ENCODE assay signal across 8 cellular contexts in the genomic region with DNA sequence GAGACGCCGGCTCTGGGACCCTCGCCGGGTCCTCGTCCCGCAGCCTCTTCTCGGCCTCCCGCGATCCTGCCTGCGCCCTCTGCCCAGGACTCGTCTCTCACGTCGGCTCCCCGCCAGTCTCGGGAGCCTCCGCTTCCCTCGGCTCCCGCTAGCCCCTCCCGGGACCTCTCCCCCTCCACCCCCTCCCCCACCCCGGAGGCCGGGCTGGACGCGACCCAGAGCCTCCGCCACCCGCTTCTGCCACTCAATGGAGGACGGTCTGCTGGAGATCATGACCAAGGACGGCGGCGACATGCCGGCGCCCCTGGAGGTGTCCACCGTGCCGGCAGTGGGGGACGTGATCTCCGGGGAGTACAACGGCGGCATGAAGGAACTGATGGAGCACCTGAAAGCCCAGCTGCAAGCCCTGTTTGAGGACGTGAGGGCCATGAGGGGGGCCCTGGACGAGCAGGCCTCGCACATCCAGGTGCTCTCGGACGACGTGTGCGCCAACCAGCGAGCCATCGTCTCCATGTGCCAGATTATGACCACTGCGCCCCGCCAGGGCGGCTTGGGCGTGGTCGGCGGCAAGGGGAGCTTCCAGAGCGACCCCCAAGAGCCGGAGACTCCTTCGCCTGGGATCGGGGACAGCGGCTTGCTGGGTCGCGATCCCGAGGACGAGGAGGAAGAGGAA. TPM values are rescaled to one million over a fixed set of nuclear protein-coding genes. Genes with fewer than 3 reads are reported as not detected.
DNase-seq lines count a peak whose midpoint lies in the region; ATAC-seq and TF ChIP-seq lines count a peak whose summit lies in the region.

No MANE protein-coding gene starts in this region.

- in situ Hi-C loops in GM13977 (cut with MboI; ENCODE audit: low pct_unique_long_range_greater_than_20kb, low sequenced_read_pairs, unreplicated experiment), result loop anchor here (25.0 kb wide), 1 partner anchor 428 kb away; no protein-coding TSS in a partner anchor
- in situ Hi-C loops in KBM-7 (cut with MboI; ENCODE audit: low pct_unique_long_range_greater_than_20kb, low sequenced_read_pairs), result no loop called here

- CTCF ChIA-PET in T-cell (lab: Charles Lee), result interaction anchor here (0.6 to 1.8 kb wide), 6 partner anchors 10 to 103 kb away, joined by 3 to 5 read pairs (median 4); no protein-coding TSS in a partner anchor

- POLR2A ChIA-PET in T-cell (lab: Charles Lee), result interaction anchor here in 1 of 2 donors (0.6 kb wide), 1 partner anchor 1812 kb away, joined by 4 read pairs; no protein-coding TSS in a partner anchor

- H3K4me3 Mint-ChIP-seq in T-cell (peak overlapping the region; percentile 77 to 93 (median 92)), osteocyte (ENCODE audit: unreplicated experiment) (peak overlapping the region; percentile 84)

- TF ChIP-seq CTCF in epithelial cell of esophagus (IDR thresholded peaks at IDR 0.05; ENCODE audit: insufficient read depth, low read depth, low read length, missing control alignments) (no peak), osteocyte (IDR thresholded peaks at IDR 0.05) (no peak), GM13977 (IDR thresholded peaks at IDR 0.05; ENCODE audit: extremely low read depth, insufficient read depth, missing control alignments) (no peak)

- DNase-seq in T-cell (peak in 8 of 34 experiments; percentile 10 to 33 (median 18)), epithelial cell of esophagus (ENCODE audit: low read depth) (no peak), osteocyte (ENCODE audit: extremely low spot score, unreplicated experiment) (no peak), GM13977 (ENCODE audit: low spot score) (no peak), KBM-7 (no peak), LoVo (ENCODE audit: low spot score) (no peak)

- H3K4me1 Mint-ChIP-seq in T-cell (peaks cover 15 to 16% (median 15%) of the 10 kb centered on the region in 3 donors), osteocyte (ENCODE audit: unreplicated experiment) (peaks cover 10% of the 10 kb centered on the region)

- H3K9me3 Mint-ChIP-seq in T-cell (no peaks in the 10 kb centered on the region), osteocyte (ENCODE audit: unreplicated experiment) (no peaks in the 10 kb centered on the region)

- H3K27ac Mint-ChIP-seq in T-cell (no peak overlapping the region), osteocyte (ENCODE audit: unreplicated experiment) (no peak overlapping the region)

- peak; percentile 5 for ATAC-seq in GM18511 (IDR thresholded peaks at IDR 0.05; ENCODE audit: unreplicated experiment)
- ATAC-seq in T-cell (replicated peaks in 1 of 4), result peak in 3 of 4 experiments; percentile 5 to 13 (median 12)
- no peak for ATAC-seq in HG03378 (IDR thresholded peaks at IDR 0.05; ENCODE audit: unreplicated experiment)

- H3K36me3 Mint-ChIP-seq in T-cell (no peaks in the 10 kb centered on the region), osteocyte (ENCODE audit: unreplicated experiment) (no peaks in the 10 kb centered on the region)

- H3K4me3 ChIP-seq in epithelial cell of esophagus (ENCODE audit: low read length), result peak overlapping the region; percentile 49

- H3K27me3 Mint-ChIP-seq in T-cell (peaks cover 21 to 31% of the 10 kb centered on the region in 2 donors), osteocyte (ENCODE audit: unreplicated experiment) (peaks cover 78% of the 10 kb centered on the region)

RNA-seq across cellular contexts. Expression of a gene that starts 0.6 kb away (rescaled TPM):
- total RNA-seq in T-cell (1 to 10 TPM in 2 of 5 donors, under 1 TPM in 3; 0.13 to 5.3 (median 0.38) TPM), osteocyte (0.29 and 0.32 TPM in 2 replicates)

RNA-seq across cellular contexts. Expression of a gene that starts 19.1 kb away (rescaled TPM):
- total RNA-seq in T-cell, result not detected
- total RNA-seq in osteocyte, result not detected in 2 replicates

RNA-seq across cellular contexts. Expression of a gene that starts 26.7 kb away (rescaled TPM):
- total RNA-seq in T-cell (10 to 100 TPM; 50.0 to 59.7 (median 58.9) TPM), osteocyte (34.4 and 36.1 TPM in 2 replicates)
